Comparison of ENCODE assay signal across 12 cellular contexts in genomic region chr1:39928809-39929587, GRCh38. TPM values are rescaled to one million over a fixed set of nuclear protein-coding genes. Genes with fewer than 3 reads are reported as not detected.
A peak's percentile ranks its signal among the peaks of the same experiment; 100 is the strongest.
DNase-seq lines count a peak whose midpoint lies in the region; ATAC-seq and TF ChIP-seq lines count a peak whose summit lies in the region.
"Had no signal": no experiment of that assay in that cellular context is flagged by ENCODE, and none has a peak within 500 bp of the region (broad histone marks: within the 10 kb centered on the region; RNA-seq: fewer than 3 reads in every experiment).

No MANE protein-coding gene starts in this region.

- H3K27me3 ChIP-seq in gastrocnemius medialis: no peaks in the 10 kb centered on the region

- peaks cover 19 to 30% of the 10 kb centered on the region in 2 donors for H3K4me1 Mint-ChIP-seq in stimulated activated naive B cell treated with anti-CD40 and anti-IgM and Interleukin-4, amounts not matched to agents 10 μg/mL and 1 μg/mL and 100 μg/mL, for 72 hours

- no peaks in the 10 kb centered on the region for H3K36me3 Mint-ChIP-seq in stimulated activated naive B cell treated with anti-CD40 and anti-IgM and Interleukin-4, amounts not matched to agents 10 μg/mL and 1 μg/mL and 100 μg/mL, for 72 hours
- H3K36me3 Mint-ChIP-seq: CD8-positive, alpha-beta T cell had no signal

- CTCF ChIA-PET in RWPE1 (lab: Yijun Ruan, JAX): interaction anchor here (0.9 kb wide), 1 partner anchor 15 kb away, joined by 4 read pairs; no protein-coding TSS in a partner anchor

- POLR2A ChIA-PET in RWPE1 (lab: Yijun Ruan, JAX; ENCODE audit: low non-redundant PET): no interaction called here

- H3K27ac ChIP-seq in RWPE1 (peak overlapping the region; percentile 36), gastrocnemius medialis (no peak overlapping the region)
- H3K27ac ChIP-seq: A549, GM23248 had no signal

- H3K36me3 ChIP-seq in mucosa of descending colon (ENCODE audit: low read depth): no peaks in the 10 kb centered on the region
- no peaks in the 10 kb centered on the region for H3K36me3 ChIP-seq in gastrocnemius medialis

- intact Hi-C loops in mucosa of descending colon (cut with DNase I, micrococcal nuclease) (no loop called here), gastrocnemius medialis (cut with DNase I; ENCODE audit: low total_unique reads) (no loop called here)

- no peak for TF ChIP-seq CTCF in RWPE1 (conservative IDR thresholded peaks at IDR 0.05; ENCODE audit: low read depth)
- TF ChIP-seq CTCF in mucosa of descending colon (IDR thresholded peaks at IDR 0.05): no peak
- no peak for TF ChIP-seq CTCF in gastrocnemius medialis (IDR thresholded peaks at IDR 0.05 in 4 of 5, conservative IDR thresholded peaks at IDR 0.05 in 1 of 5)

- in situ Hi-C loops in gastrocnemius medialis (cut with MboI; ENCODE audit: low sequenced_read_pairs in 4 of 4): loop anchor here in 2 of 4 donors (10.0 kb wide), 2 partner anchors 46 to 106 kb away; no protein-coding TSS in a partner anchor

- peaks cover 5% of the 10 kb centered on the region in 2 donors for H3K27me3 Mint-ChIP-seq in stimulated activated naive B cell treated with anti-CD40 and anti-IgM and Interleukin-4, amounts not matched to agents 10 μg/mL and 1 μg/mL and 100 μg/mL, for 72 hours

- no peaks in the 10 kb centered on the region for H3K9me3 Mint-ChIP-seq in stimulated activated naive B cell treated with anti-CD40 and anti-IgM and Interleukin-4, amounts not matched to agents 10 μg/mL and 1 μg/mL and 100 μg/mL, for 72 hours
- H3K9me3 Mint-ChIP-seq: CD8-positive, alpha-beta T cell had no signal

- ATAC-seq in mucosa of descending colon: peak; percentile 90
- ATAC-seq in stimulated activated naive B cell treated with anti-CD40 and anti-IgM and Interleukin-4, amounts not matched to agents 10 μg/mL and 1 μg/mL and 100 μg/mL, for 72 hours (replicated peaks): peak; percentile 54 to 66
- ATAC-seq in gastrocnemius medialis: no peak
- no peak for ATAC-seq in GM18511 (IDR thresholded peaks at IDR 0.05; ENCODE audit: unreplicated experiment)
- ATAC-seq: A549; CD8-positive, alpha-beta T cell had no signal

- DNase-seq in NCI-H1694 treated with DMSO at 0.1 percent for 48 hours (lab: John Stamatoyannopoulos, UW): peak; percentile 100
- no peak for DNase-seq in RWPE1 (ENCODE audit: low spot score)
- DNase-seq in mucosa of descending colon: peak in 2 of 3 donors; percentile 51 to 55
- no peak for DNase-seq in stimulated activated naive B cell treated with anti-CD40 and anti-IgM and Interleukin-4, amounts not matched to agents 10 μg/mL and 1 μg/mL and 100 μg/mL, for 72 hours
- DNase-seq in gastrocnemius medialis: no peak
- no peak for DNase-seq in NCI-H748 (lab: John Stamatoyannopoulos, UW; ENCODE audit: unreplicated experiment)
- DNase-seq: Caco-2; CD8-positive, alpha-beta T cell; GM23248 had no signal

- H3K4me3 ChIP-seq in mucosa of descending colon (no peak overlapping the region), gastrocnemius medialis (no peak overlapping the region)
- H3K4me3 ChIP-seq: A549, GM23248 had no signal

- H3K9me3 ChIP-seq in mucosa of descending colon: no peaks in the 10 kb centered on the region
- no peaks in the 10 kb centered on the region for H3K9me3 ChIP-seq in gastrocnemius medialis
- H3K9me3 ChIP-seq: A549, Caco-2 had no signal

- H3K4me3 Mint-ChIP-seq in stimulated activated naive B cell treated with anti-CD40 and anti-IgM and Interleukin-4, amounts not matched to agents 10 μg/mL and 1 μg/mL and 100 μg/mL, for 72 hours: no peak overlapping the region
- H3K4me3 Mint-ChIP-seq: CD14-positive monocyte; CD8-positive, alpha-beta T cell had no signal

- no peak for TF ChIP-seq POLR2A in gastrocnemius medialis (IDR thresholded peaks at IDR 0.05)

- no peak overlapping the region for H3K27ac Mint-ChIP-seq in stimulated activated naive B cell treated with anti-CD40 and anti-IgM and Interleukin-4, amounts not matched to agents 10 μg/mL and 1 μg/mL and 100 μg/mL, for 72 hours
- H3K27ac Mint-ChIP-seq: CD8-positive, alpha-beta T cell had no signal

- peaks cover 12% of the 10 kb centered on the region for H3K4me1 ChIP-seq in mucosa of descending colon (ENCODE audit: low read depth)
- H3K4me1 ChIP-seq in gastrocnemius medialis: no peaks in the 10 kb centered on the region

RNA-seq across cellular contexts. Expression of gene MFSD2A, which starts 25.9 kb away (rescaled TPM):
- total RNA-seq in mucosa of descending colon (10 to 100 TPM; 11.3 to 29.6 (median 24.4) TPM), gastrocnemius medialis (1 to 10 TPM in 2 of 4 donors, not detected in 2; 1.0 to 2.1 TPM)

RNA-seq across cellular contexts. Expression of gene MYCL, which starts 27.3 kb away (rescaled TPM):
- total RNA-seq in mucosa of descending colon (10 to 100 TPM in 1 of 3 donors, 1 to 10 TPM in 2; 4.2 to 17.2 (median 9.4) TPM), gastrocnemius medialis (1 to 10 TPM in 1 of 4 donors, under 1 TPM in 1, not detected in 2; 0.35 to 1.1 TPM)

RNA-seq across cellular contexts. Expression of gene TRIT1, which starts 45.7 kb away (rescaled TPM):
- total RNA-seq in mucosa of descending colon (10 to 100 TPM; 15.5 to 20.7 (median 19.3) TPM), gastrocnemius medialis (10 to 100 TPM in 2 of 4 donors, 1 to 10 TPM in 2; 6.2 to 24.6 (median 9.8) TPM)

Comparison
In these comparisons a context has a peak if more than half of its experiments do, and no peak if none do; other contexts are left out.
1. DNase-seq: peak in NCI-H1694 treated with DMSO at 0.1 percent for 48 hours (single experiment) and mucosa of descending colon (2 of 3); none in RWPE1 (single experiment), stimulated activated naive B cell treated with anti-CD40 and anti-IgM and Interleukin-4, amounts not matched to agents 10 μg/mL and 1 μg/mL and 100 μg/mL, for 72 hours (single experiment), gastrocnemius medialis (0 of 2) and NCI-H748 (single experiment).
2. ATAC-seq: peak in mucosa of descending colon (single experiment) and stimulated activated naive B cell treated with anti-CD40 and anti-IgM and Interleukin-4, amounts not matched to agents 10 μg/mL and 1 μg/mL and 100 μg/mL, for 72 hours (2 of 2); none in gastrocnemius medialis (0 of 2) and GM18511 (single experiment).
3. RNA of gene MFSD2A, which starts 25.9 kb away (total RNA-seq): 11.3 to 29.6 TPM in mucosa of descending colon; 1.0 to 2.1 TPM in gastrocnemius medialis; every median in the first group is over 4 times any median in the second.